ENCODE assay signal across 8 cellular contexts in the genomic region with DNA sequence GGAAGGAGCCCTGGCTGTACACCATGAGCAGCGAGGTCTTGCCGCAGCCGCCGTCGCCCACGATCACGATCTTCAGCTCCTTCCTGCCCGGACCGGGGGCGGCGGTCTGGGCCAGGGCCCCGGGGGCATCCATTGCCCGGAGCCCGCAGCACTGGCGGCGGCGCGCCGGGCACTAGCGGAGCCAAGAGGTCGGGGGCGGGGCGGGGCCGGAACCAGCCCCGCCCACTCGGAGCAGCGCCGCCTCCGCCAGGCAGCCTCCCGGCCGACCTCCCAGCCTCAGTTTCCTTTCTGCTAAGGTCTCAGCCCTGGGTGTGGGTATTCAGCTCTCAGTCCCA. TPM values are rescaled to one million over a fixed set of nuclear protein-coding genes. Genes with fewer than 3 reads are reported as not detected.
DNase-seq lines count a peak whose midpoint lies in the region; ATAC-seq, FAIRE-seq and TF ChIP-seq lines count a peak whose summit lies in the region.

A gene with protein sequence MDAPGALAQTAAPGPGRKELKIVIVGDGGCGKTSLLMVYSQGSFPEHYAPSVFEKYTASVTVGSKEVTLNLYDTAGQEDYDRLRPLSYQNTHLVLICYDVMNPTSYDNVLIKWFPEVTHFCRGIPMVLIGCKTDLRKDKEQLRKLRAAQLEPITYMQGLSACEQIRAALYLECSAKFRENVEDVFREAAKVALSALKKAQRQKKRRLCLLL (minus strand): TSS at position 188 of the 335 bp plus-strand sequence. CDS start 55 bp downstream, at position 133.

- peaks cover 65% of the 10 kb centered on the region for H3K4me1 Mint-ChIP-seq in activated B cell treated with CpG ODN at 0.5 μM for 24 hours
- peaks cover 57 to 72% of the 10 kb centered on the region in 2 donors for H3K4me1 Mint-ChIP-seq in natural killer cell

- POLR2A ChIA-PET in activated B cell treated with CpG ODN at 0.5 μM for 24 hours (lab: Charles Lee) = interaction anchor here (0.5 to 33.0 kb wide), 11 partner anchors 6 to 235 kb away, joined by 3 to 1155 read pairs (median 5); partner anchors contain the start of genes PSMD9, SETD1B and TMEM120B and of another gene

- H3K27ac Mint-ChIP-seq in activated B cell treated with CpG ODN at 0.5 μM for 24 hours (peak within 1 kb of the TSS; percentile 99), natural killer cell (peak within 1 kb of the TSS; percentile 100)

- H3K9me3 ChIP-seq in esophagus (ENCODE audit: control insufficient read depth in 2 of 2, insufficient read depth in 1 of 2, low read depth in 1 of 2, low read length in 1 of 2) = no peaks in the 10 kb centered on the region

- peaks cover 50% of the 10 kb centered on the region for H3K36me3 Mint-ChIP-seq in activated B cell treated with CpG ODN at 0.5 μM for 24 hours (ENCODE audit: low read depth)
- no peaks in the 10 kb centered on the region for H3K36me3 Mint-ChIP-seq in natural killer cell

- no peaks in the 10 kb centered on the region for H3K27me3 Mint-ChIP-seq in activated B cell treated with CpG ODN at 0.5 μM for 24 hours
- H3K27me3 Mint-ChIP-seq in natural killer cell (ENCODE audit: low read depth in 2 of 2) = no peaks in the 10 kb centered on the region

- WGBS in esophagus, 2 donors = 0% methylated on average over 30 to 31 of the region's 31 CpGs

- peaks cover 2 to 35% of the 10 kb centered on the region in 2 donors for H3K4me1 ChIP-seq in esophagus (ENCODE audit: control insufficient read depth in 2 of 2, insufficient read depth in 2 of 2, low read length in 1 of 2)

- CTCF ChIA-PET in activated B cell treated with CpG ODN at 0.5 μM for 24 hours (lab: Charles Lee) = interaction anchor here (0.7 to 11.1 kb wide), 18 partner anchors 14 to 330 kb away, joined by 3 to 635 read pairs (median 12); partner anchors contain the start of genes PSMD9, SETD1B and TMEM120B

- H3K36me3 ChIP-seq in esophagus (ENCODE audit: control insufficient read depth in 2 of 2, insufficient read depth in 2 of 2, low read length in 1 of 2) = peaks cover 0 to 10% of the 10 kb centered on the region in 2 donors

- H3K4me3 Mint-ChIP-seq in activated B cell treated with CpG ODN at 0.5 μM for 24 hours = peak within 1 kb of the TSS; percentile 92
- H3K4me3 Mint-ChIP-seq in natural killer cell = peak within 1 kb of the TSS; percentile 95

- intact Hi-C loops in activated B cell treated with CpG ODN at 0.5 μM for 24 hours (cut with micrococcal nuclease) = loop anchor here (5.0 kb wide), 1 partner anchor 234 kb away; no protein-coding TSS in a partner anchor
- intact Hi-C loops in natural killer cell (cut with micrococcal nuclease) = loop anchor here (5.0 kb wide), 1 partner anchor 81 kb away; the partner anchor contains the start of gene TMEM120B

- H3K4me3 ChIP-seq in esophagus (ENCODE audit: low read depth in 1 of 2, low read length in 2 of 2) = peak within 1 kb of the TSS; percentile 48 to 49

- peak within 1 kb of the TSS; percentile 98 for H3K27ac ChIP-seq in C4-2B
- H3K27ac ChIP-seq in esophagus (ENCODE audit: low read depth in 2 of 2, low read length in 1 of 2) = peak within 1 kb of the TSS; percentile 84 to 86

- DNase-seq in activated B cell treated with CpG ODN at 0.5 μM for 24 hours (no peak), natural killer cell (no peak), NCI-H1417 treated with DMSO at 0.1 percent for 48 hours (lab: John Stamatoyannopoulos, UW) (no peak), RCC 7860 (ENCODE audit: low spot score) (no peak)

- no peak for FAIRE-seq in RCC 7860 (lab: Jason Lieb, UNC)

- no peaks in the 10 kb centered on the region for H3K27me3 ChIP-seq in esophagus (ENCODE audit: control insufficient read depth in 1 of 2, insufficient read depth in 2 of 2, low read length in 2 of 2)

- H3K9me3 Mint-ChIP-seq in activated B cell treated with CpG ODN at 0.5 μM for 24 hours (no peaks in the 10 kb centered on the region), natural killer cell (no peaks in the 10 kb centered on the region)

- peak; percentile 8 for ATAC-seq in GM19328 (IDR thresholded peaks at IDR 0.05; ENCODE audit: unreplicated experiment)
- ATAC-seq in HG03571 (IDR thresholded peaks at IDR 0.05; ENCODE audit: unreplicated experiment) = peak; percentile 9
- peak; percentile 15 for ATAC-seq in activated B cell treated with CpG ODN at 0.5 μM for 24 hours (ENCODE audit: low read depth)
- peak; percentile 4 to 36 (median 17) for ATAC-seq in natural killer cell

- no peak for TF ChIP-seq CTCF in C4-2B (conservative IDR thresholded peaks at IDR 0.05)
- TF ChIP-seq CTCF in activated B cell treated with CpG ODN at 0.5 μM for 24 hours (IDR thresholded peaks at IDR 0.05) = no peak
- TF ChIP-seq CTCF in natural killer cell (IDR thresholded peaks at IDR 0.05) = no peak

RNA-seq across cellular contexts. Expression of the gene that starts here (rescaled TPM):
- total RNA-seq in activated B cell treated with CpG ODN at 0.5 μM for 24 hours (133 and 142 TPM in 2 replicates), natural killer cell (100 to 1,000 TPM; 146 to 201 (median 177) TPM)
- 1 to 10 TPM; 5.8 to 6.4 TPM for polyA plus RNA-seq in esophagus
